In the genomic region with DNA sequence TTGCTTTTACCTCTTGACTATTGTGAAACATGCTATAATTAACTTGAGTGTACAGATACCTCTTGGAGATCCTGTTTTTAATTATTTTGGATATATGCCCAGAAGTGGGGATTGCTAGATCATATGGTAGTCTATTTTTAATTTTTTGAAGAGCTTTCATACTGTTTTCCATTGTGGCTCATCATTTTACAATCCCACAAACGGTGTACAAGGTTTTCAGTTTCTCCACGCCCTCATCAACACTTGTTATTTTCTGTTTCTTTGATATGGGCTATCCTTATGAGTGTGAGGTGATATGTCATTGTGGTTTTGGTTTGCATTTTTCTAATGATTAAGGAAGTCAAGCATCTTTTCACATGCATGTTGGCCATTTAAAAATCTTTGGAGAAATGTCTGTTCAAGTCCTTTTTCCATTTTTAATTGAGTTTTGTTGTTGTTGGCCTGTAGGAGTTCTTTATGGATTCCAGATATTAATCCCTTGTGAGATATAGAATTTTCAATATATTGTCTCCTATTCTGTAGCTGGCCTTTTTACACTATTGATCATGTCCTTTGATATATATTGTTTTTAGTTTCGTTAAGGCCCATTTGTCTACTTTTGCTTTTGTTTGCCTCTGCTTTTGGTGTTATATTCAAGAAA, we compare ENCODE assay signal across 1 cellular context.
TF ChIP-seq lines count a peak whose summit lies in the region.

No MANE protein-coding gene starts in this region.

TF ChIP-seq in HEK293, 187 proteins besides CTCF, POLR2A, EP300 and RAD21 (continued from another document):
- TF ChIP-seq, protein P1, sequence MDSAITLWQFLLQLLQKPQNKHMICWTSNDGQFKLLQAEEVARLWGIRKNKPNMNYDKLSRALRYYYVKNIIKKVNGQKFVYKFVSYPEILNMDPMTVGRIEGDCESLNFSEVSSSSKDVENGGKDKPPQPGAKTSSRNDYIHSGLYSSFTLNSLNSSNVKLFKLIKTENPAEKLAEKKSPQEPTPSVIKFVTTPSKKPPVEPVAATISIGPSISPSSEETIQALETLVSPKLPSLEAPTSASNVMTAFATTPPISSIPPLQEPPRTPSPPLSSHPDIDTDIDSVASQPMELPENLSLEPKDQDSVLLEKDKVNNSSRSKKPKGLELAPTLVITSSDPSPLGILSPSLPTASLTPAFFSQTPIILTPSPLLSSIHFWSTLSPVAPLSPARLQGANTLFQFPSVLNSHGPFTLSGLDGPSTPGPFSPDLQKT (IDR thresholded peaks at IDR 0.05; ENCODE audit: borderline replicate concordance, low read depth, low read length), result no peak
- no peak for TF ChIP-seq ZNF48 (tag by site-specific recombination; IDR thresholded peaks at IDR 0.05)
